Comparison of ENCODE assay signal across 8 cellular contexts in the genomic region with DNA sequence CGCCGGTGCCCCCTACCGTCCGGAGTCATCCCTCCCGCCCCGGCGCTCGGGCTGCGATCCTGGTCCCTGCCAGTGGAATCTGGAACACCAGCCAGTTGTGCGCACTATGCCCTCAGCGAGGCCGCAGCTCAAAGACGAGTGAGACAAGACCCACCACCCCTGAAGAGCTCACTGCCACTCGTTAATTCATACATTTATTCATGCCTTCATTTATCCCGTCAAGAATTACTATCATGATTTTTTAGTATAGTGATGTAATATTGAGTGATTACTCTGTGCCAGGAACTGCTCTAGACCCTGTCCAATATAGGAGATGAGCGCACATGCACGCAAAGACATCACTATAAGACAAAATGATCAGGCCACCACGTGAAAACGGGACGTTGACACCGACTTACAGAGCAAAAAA. TPM values are rescaled to one million over a fixed set of nuclear protein-coding genes. Genes with fewer than 3 reads are reported as not detected.
DNase-seq lines count a peak whose midpoint lies in the region; ATAC-seq, FAIRE-seq and TF ChIP-seq lines count a peak whose summit lies in the region.

No MANE protein-coding gene starts in this region.

- intact Hi-C loops in IMR-90 (cut with micrococcal nuclease): loop anchor here (5.0 kb wide), 2 partner anchors 192 to 277 kb away; no protein-coding TSS in a partner anchor
- intact Hi-C loops in GM12878 (cut with micrococcal nuclease; ENCODE audit: unreplicated experiment): loop anchor here (5.0 to 10.0 kb wide), 4 partner anchors 277 to 1459 kb away; a partner anchor contains a TSS

- POLR2A ChIA-PET in BJ (lab: Charles Lee): no interaction called here
- POLR2A ChIA-PET in IMR-90 (lab: Charles Lee; ENCODE audit: unreplicated experiment): interaction anchor here (0.5 to 0.6 kb wide), 2 partner anchors 288 to 294 kb away, joined by 4 to 18 read pairs; no protein-coding TSS in a partner anchor
- POLR2A ChIA-PET in GM12878 (lab: Charles Lee): interaction anchor here (0.8 to 2.0 kb wide), 11 partner anchors 23 to 543 kb away, joined by 3 to 7 read pairs (median 4); no protein-coding TSS in a partner anchor

- TF ChIP-seq EP300 in GM12878 (IDR thresholded peaks at IDR 0.05; ENCODE audit: borderline replicate concordance in 1 of 2, control insufficient read depth in 1 of 2, low read depth in 2 of 2, low read length in 2 of 2): no peak

- ATAC-seq in GM18868 (IDR thresholded peaks at IDR 0.05; ENCODE audit: unreplicated experiment): peak; percentile 7
- no peak for ATAC-seq in IMR-90 (ENCODE audit: low read depth)
- peak; percentile 3; the same call in 2 of the 3 replicates for ATAC-seq in GM12878

- peaks cover 7 to 22% of the 10 kb centered on the region in 2 experiments; a peak in 3 of 4 replicates for H3K79me1 ChIP-seq in IMR-90 (ENCODE audit: low read depth in 1 of 2, low read length in 2 of 2)

- H3K36me3 ChIP-seq in BJ (ENCODE audit: control insufficient read depth, insufficient read depth, low read length) (no peaks in the 10 kb centered on the region), IMR-90 (ENCODE audit: control insufficient read depth, insufficient read depth, low read length) (no peaks in the 10 kb centered on the region), GM12878 (ENCODE audit: control insufficient read depth in 2 of 2, insufficient read depth in 2 of 2, low read length in 1 of 2) (no peaks in the 10 kb centered on the region), iPS-18a (ENCODE audit: control insufficient read depth, low read depth, low read length) (no peaks in the 10 kb centered on the region)

- H3K9me3 ChIP-seq in IMR-90 (ENCODE audit: control insufficient read depth, insufficient read depth, low read length) (no peaks in the 10 kb centered on the region), GM12878 (replicated peaks; ENCODE audit: control insufficient read depth, insufficient read depth, low read length) (peaks cover 1% of the 10 kb centered on the region; the same call in 2 of the 3 replicates), iPS-18a (ENCODE audit: control insufficient read depth, low read depth, low read length) (no peaks in the 10 kb centered on the region)

- H3K4me3 ChIP-seq in BJ (ENCODE audit: low read depth, low read length): peak overlapping the region; percentile 81
- H3K4me3 ChIP-seq in IMR-90 (ENCODE audit: insufficient read depth, low read depth, low read length): peak overlapping the region; percentile 83
- H3K4me3 ChIP-seq in GM12878: peak overlapping the region; percentile 93; the same call in 1 of the 2 replicates
- H3K4me3 ChIP-seq in iPS-18a (ENCODE audit: low read length): peak overlapping the region; percentile 74

- TF ChIP-seq POLR2A in IMR-90 (IDR thresholded peaks at IDR 0.05; ENCODE audit: low read depth, low read length) (no peak), GM12878 (IDR thresholded peaks at IDR 0.05; ENCODE audit: low read depth, low read length) (no peak)

- H3K4me1 ChIP-seq in IMR-90 (ENCODE audit: control insufficient read depth, insufficient read depth, low read length) (peaks cover 3% of the 10 kb centered on the region; the same call in 1 of the 2 replicates), GM12878 (ENCODE audit: control insufficient read depth, insufficient read depth, low read length) (no peaks in the 10 kb centered on the region), iPS-18a (ENCODE audit: control insufficient read depth, low read depth, low read length) (peaks cover 11% of the 10 kb centered on the region)

- H3K4ac ChIP-seq in IMR-90 (ENCODE audit: low read depth, low read length): no peak overlapping the region

- no peak overlapping the region for H2BK120ac ChIP-seq in IMR-90 (ENCODE audit: low read depth, low read length)

- H4K91ac ChIP-seq in IMR-90 (ENCODE audit: insufficient read depth, low read depth, low read length): no peak overlapping the region

- peak overlapping the region; percentile 68 for H3K4me2 ChIP-seq in IMR-90 (ENCODE audit: low read depth, low read length)
- H3K4me2 ChIP-seq in GM12878 (ENCODE audit: control insufficient read depth, insufficient read depth): peak overlapping the region; percentile 56

- peak overlapping the region; percentile 86 for H2AK9ac ChIP-seq in IMR-90 (replicated peaks; ENCODE audit: low read depth, low read length, poor library complexity)

- CTCF ChIA-PET in BJ (lab: Yijun Ruan, JAX): interaction anchor here (0.6 to 2.5 kb wide), 23 partner anchors 8 to 1111 kb away, joined by 3 to 21 read pairs (median 4); a partner anchor contains a TSS
- CTCF ChIA-PET in IMR-90 (lab: Yijun Ruan, JAX): interaction anchor here (0.5 to 1.8 kb wide), 21 partner anchors 8 to 622 kb away, joined by 3 to 8 read pairs (median 3); no protein-coding TSS in a partner anchor
- CTCF ChIA-PET in GM12878 (lab: Yijun Ruan, JAX): interaction anchor here (0.6 to 4.8 kb wide), 56 partner anchors 8 to 593 kb away, joined by 3 to 34 read pairs (median 5); a partner anchor contains a TSS

- no CpG with 5 or more reads among the region's 21 CpGs for WGBS in IMR-90 (ENCODE audit: extremely low coverage in 2 of 2, insufficient read length in 1 of 2), 2 experiments
- 21% methylated on average over 21 of the region's 21 CpGs for WGBS in GM12878 (ENCODE audit: insufficient coverage, insufficient replicate concordance, low lambda C conversion rate, missing lambda C conversion rate)

- H3K27ac ChIP-seq in IMR-90 (ENCODE audit: insufficient read depth, low read length) (no peak overlapping the region), GM12878 (ENCODE audit: control insufficient read depth, insufficient read depth) (peak overlapping the region; percentile 92), iPS-18a (ENCODE audit: low read length) (no peak overlapping the region)

- no peak overlapping the region for H3K14ac ChIP-seq in IMR-90 (replicated peaks; ENCODE audit: low read depth, low read length)

- no peak overlapping the region for H2AK5ac ChIP-seq in IMR-90 (ENCODE audit: low read depth, low read length)

- no peak overlapping the region for H4K5ac ChIP-seq in IMR-90 (ENCODE audit: low read depth, low read length)

- H3K23ac ChIP-seq in IMR-90 (ENCODE audit: low read depth, low read length): no peak overlapping the region

- RAD21 ChIA-PET in GM12878 (lab: Charles Lee; ENCODE audit: unreplicated experiment): interaction anchor here (0.6 to 3.0 kb wide), 17 partner anchors 14 to 413 kb away, joined by 3 to 26 read pairs (median 6); a partner anchor contains a TSS

- H3K9ac ChIP-seq in IMR-90 (ENCODE audit: low read depth, low read length) (no peak overlapping the region), GM12878 (ENCODE audit: control insufficient read depth, insufficient read depth, low read length) (no peak overlapping the region; the same call in 1 of the 2 replicates), iPS-18a (ENCODE audit: low read length) (peak overlapping the region; percentile 92)

- SMC1A ChIA-PET in GM12878 (lab: Charles Lee; ENCODE audit: uncharacterized antibody, unreplicated experiment): interaction anchor here (0.5 to 3.6 kb wide), 23 partner anchors 10 to 986 kb away, joined by 3 to 31 read pairs (median 3); no protein-coding TSS in a partner anchor

- no peak overlapping the region for H2BK5ac ChIP-seq in IMR-90 (ENCODE audit: low read depth, low read length, poor library complexity, severe bottlenecking)

- no peaks in the 10 kb centered on the region; the same call in 1 of the 2 replicates for H3K9me1 ChIP-seq in IMR-90 (ENCODE audit: insufficient read depth, low read length)

- dilution Hi-C loops in IMR-90 (cut with HindIII; ENCODE audit: low sequenced_read_pairs, unreplicated experiment): no loop called here

- peaks cover 45% of the 10 kb centered on the region for H3K79me2 ChIP-seq in GM12878 (ENCODE audit: control insufficient read depth, insufficient read depth, low read length)

- H3K18ac ChIP-seq in IMR-90 (ENCODE audit: low read depth, low read length): no peak overlapping the region

- H3K56ac ChIP-seq in IMR-90 (ENCODE audit: extremely low read depth, insufficient read depth, low read length): no peak overlapping the region

- TF ChIP-seq RAD21 in IMR-90 (IDR thresholded peaks at IDR 0.05; ENCODE audit: low read length): peak; percentile 58; the same call in 1 of the 2 replicates
- TF ChIP-seq RAD21 in GM12878 (IDR thresholded peaks at IDR 0.05; ENCODE audit: insufficient read depth, low read depth, low read length): peak; percentile 55; the same call in 1 of the 2 replicates

- FAIRE-seq in GM12878 (lab: Jason Lieb, UNC): no peak

- DNase-seq in BJ (ENCODE audit: low read depth): no peak
- DNase-seq in IMR-90: peak; percentile 77
- no peak for DNase-seq in GM12878 (ENCODE audit: low read depth, low spot score)
- DNase-seq in smooth muscle cell of the brain vasculature (ENCODE audit: low read depth, low spot score): peak; percentile 53
- no peak for DNase-seq in NCI-H345 treated with DMSO at 0.1 percent for 48 hours (lab: John Stamatoyannopoulos, UW; ENCODE audit: unreplicated experiment)
- DNase-seq in SW 1271 (lab: John Stamatoyannopoulos, UW): no peak

- in situ Hi-C loops in IMR-90 (cut with MboI; ENCODE audit: low sequenced_read_pairs) (loop anchor here (5.0 to 10.0 kb wide), 2 partner anchors 332 to 539 kb away; no protein-coding TSS in a partner anchor), GM12878 (cut with MboI) (loop anchor here (5.0 to 25.0 kb wide), 4 partner anchors 337 to 1412 kb away; no protein-coding TSS in a partner anchor)

- TF ChIP-seq CTCF in BJ (IDR thresholded peaks at IDR 0.05; ENCODE audit: insufficient read depth, low read depth, low read length) (peak; percentile 90), IMR-90 (conservative IDR thresholded peaks at IDR 0.05; ENCODE audit: low read depth, low read length) (peak; percentile 89), GM12878 (IDR thresholded peaks at IDR 0.05 in 2 of 3, conservative IDR thresholded peaks at IDR 0.05 in 1 of 3; ENCODE audit: control insufficient read depth in 2 of 3, extremely low read depth in 1 of 3, insufficient read depth in 1 of 3, low read depth in 3 of 3, low read length in 3 of 3) (peak; percentile 81 to 94 (median 94))

- no peak overlapping the region; a peak in 1 of 4 replicates for H4K8ac ChIP-seq in IMR-90 (ENCODE audit: low read depth in 2 of 2, low read length in 2 of 2)

- H3K27me3 ChIP-seq in BJ (ENCODE audit: control insufficient read depth, insufficient read depth, low read length) (no peaks in the 10 kb centered on the region; the same call in 1 of the 2 replicates), IMR-90 (ENCODE audit: control insufficient read depth, insufficient read depth, low read length) (no peaks in the 10 kb centered on the region), GM12878 (replicated peaks in 1 of 2; ENCODE audit: control insufficient read depth in 2 of 2, insufficient read depth in 2 of 2, low read length in 1 of 2) (no peaks in the 10 kb centered on the region), iPS-18a (ENCODE audit: control insufficient read depth, insufficient read depth, low read length) (peaks cover 24% of the 10 kb centered on the region)

- H2AFZ ChIP-seq in IMR-90 (replicated peaks; ENCODE audit: low read length, poor library complexity) (peak overlapping the region; percentile 98), GM12878 (ENCODE audit: control insufficient read depth, low read depth, low read length) (peak overlapping the region; percentile 77)

- H2BK15ac ChIP-seq in IMR-90 (ENCODE audit: low read depth, low read length): no peak overlapping the region

- peaks cover 3% of the 10 kb centered on the region for H4K20me1 ChIP-seq in IMR-90 (ENCODE audit: insufficient read depth, low read length)
- H4K20me1 ChIP-seq in GM12878 (ENCODE audit: control insufficient read depth, insufficient read depth): no peaks in the 10 kb centered on the region

- BruUV-seq in IMR-90 (replicated peaks; lab: Mats Ljungman, UMichigan) (no TSS peak), GM12878 (replicated peaks; lab: Mats Ljungman, UMichigan) (no TSS peak)

- H2BK20ac ChIP-seq in IMR-90 (ENCODE audit: low read depth, low read length): no peak overlapping the region

RNA-seq across cellular contexts. Expression of a gene that starts 0.3 kb away (rescaled TPM):
- polyA plus RNA-seq in BJ (2011; rRNA removed) (51.8 and 64.4 TPM in 2 replicates), IMR-90 (2012; rRNA removed) (43.1 and 46.9 TPM in 2 replicates), GM12878 (2011; rRNA removed) (138 and 219 TPM in 2 replicates), GM12878 (2014; fragmentation: Illumina TruSeq; extraction: Trizol) (93.8 and 125 TPM in 2 replicates), GM12878 (2014; fragmentation: Nextera tagmentation; extraction: Ambion mirVana) (100 to 1,000 TPM; 196 to 205 TPM), GM12878 (2014; rRNA removed) (121 and 153 TPM in 2 replicates), GM12878 (2016; fragmentation: Nextera tagmentation; extraction: Ambion mirVana) (100 to 1,000 TPM; 286 to 293 TPM)
- 20.7 and 21.8 TPM in 2 replicates for polyA minus RNA-seq in BJ (2011; rRNA and poly(A)+ RNA removed)
- total RNA-seq in IMR-90 (2012; rRNA removed) (52.5 and 66.7 TPM in 2 replicates), GM12878 (2014; rRNA removed) (118 and 136 TPM in 2 replicates), GM12878 (2014; rRNA removed; fragmentation: Illumina TruSeq; extraction: Trizol) (94.8 and 96.9 TPM in 2 replicates), GM12878 (2021) (127 and 128 TPM in 2 replicates)
- polyA plus RNA-seq in IMR-90 (2012; cell fraction: cytosol; rRNA removed): 37.8 and 42.1 TPM in 2 replicates
- polyA plus RNA-seq in IMR-90 (2012; cell fraction: nucleus; rRNA removed; ENCODE audit: low replicate concordance): 16.9 and 32.0 TPM in 2 replicates
- 159 and 163 TPM in 2 replicates for total RNA-seq in GM12878 (2013; cell fraction: nucleolus; rRNA removed)
- polyA plus RNA-seq in GM12878 (2011; ENCODE audit: low read depth): 39.2 TPM
- polyA plus RNA-seq in GM12878 (2011; cell fraction: cytosol; rRNA removed): 51.1 and 68.6 TPM in 2 replicates
- 56.7 and 64.4 TPM in 2 replicates for polyA plus RNA-seq in GM12878 (2011; cell fraction: nucleus; rRNA removed)
- polyA plus RNA-seq in GM12878 (2012): 63.9 and 102 TPM in 2 replicates
- 35.4 and 38.7 TPM in 2 replicates for polyA minus RNA-seq in GM12878 (2011; rRNA and poly(A)+ RNA removed)
- 26.7 and 43.6 TPM in 2 replicates for polyA minus RNA-seq in GM12878 (2011; cell fraction: cytosol; rRNA and poly(A)+ RNA removed)
- 79.2 and 114 TPM in 2 replicates for polyA minus RNA-seq in GM12878 (2011; cell fraction: nucleus; rRNA and poly(A)+ RNA removed)

Comparison
In these comparisons a context has a peak if more than half of its experiments do, and no peak if none do; other contexts are left out.
1. DNase-seq: peak in IMR-90 (single experiment) and smooth muscle cell of the brain vasculature (single experiment); none in BJ (single experiment), GM12878 (single experiment), NCI-H345 treated with DMSO at 0.1 percent for 48 hours (single experiment) and SW 1271 (0 of 2).
2. Peak in every context shown above with its lines, with median percentiles within 50 percentile points of each other: H3K4me3 ChIP-seq and CTCF ChIP-seq.